Comparison of ENCODE assay signal across 8 cellular contexts in the genomic region with DNA sequence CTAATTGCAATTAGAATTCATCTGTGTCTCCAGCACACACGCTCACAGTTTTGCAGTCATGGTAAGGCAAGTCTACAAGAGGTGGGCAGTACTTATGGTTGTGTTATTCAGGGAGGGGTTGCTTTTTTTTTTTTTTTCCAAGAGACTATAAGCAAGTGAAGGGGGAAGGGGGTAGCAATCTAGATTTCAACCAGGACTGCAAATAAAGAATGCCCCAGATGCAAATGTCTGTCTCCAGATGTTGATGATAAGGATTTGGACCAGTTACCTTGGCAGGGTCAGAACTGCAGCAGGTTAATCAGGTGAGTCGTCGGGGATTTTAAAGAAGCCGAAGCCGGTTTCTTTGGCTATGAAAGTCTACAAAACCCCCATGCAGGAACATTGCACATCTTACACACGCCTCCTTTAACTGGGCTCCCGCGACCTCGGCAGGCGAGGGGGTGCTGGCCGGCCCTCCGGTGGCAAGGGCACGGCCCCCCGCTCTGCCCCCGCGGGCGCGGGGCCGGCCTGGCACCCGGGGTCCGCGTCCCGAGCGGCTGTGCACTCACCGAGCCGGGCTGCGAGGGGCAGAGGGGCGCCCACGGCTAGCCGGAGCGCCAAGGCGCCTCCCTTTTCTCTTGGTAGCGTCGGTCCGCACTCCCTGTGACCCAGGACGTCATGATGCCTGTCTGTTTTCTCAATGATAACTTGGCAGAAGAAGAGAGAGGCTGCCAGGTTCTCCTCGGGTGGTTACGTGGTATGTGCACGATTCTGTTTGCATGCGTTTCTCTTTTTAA.
A peak's percentile ranks its signal among the peaks of the same experiment; 100 is the strongest.
DNase-seq lines count a peak whose midpoint lies in the region; ATAC-seq, FAIRE-seq and TF ChIP-seq lines count a peak whose summit lies in the region.

No MANE protein-coding gene starts in this region.

- no peak overlapping the region for H3K23ac ChIP-seq in H1 (ENCODE audit: insufficient read length)

- peak; percentile 11 for DNase-seq in EH (ENCODE audit: low read depth)
- peak; percentile 49 for DNase-seq in NCI-H510A treated with DMSO at 0.1 percent for 48 hours (lab: John Stamatoyannopoulos, UW)
- DNase-seq in H1 (ENCODE audit: low read depth in 1 of 2, low spot score in 2 of 2): peak in 1 of 2 experiments; percentile 52
- DNase-seq in medulla oblongata (ENCODE audit: extremely low spot score): peak; percentile 69
- DNase-seq in vagina (ENCODE audit: extremely low spot score in 2 of 2): no peak
- no peak for DNase-seq in stimulated activated CD4-positive, alpha-beta T cell treated with anti-CD3 and anti-CD28 coated beads, Interleukin-2, amount 100 ng/mL, for 24 hours

- H3K4me1 ChIP-seq in H1 (replicated peaks in 1 of 4; ENCODE audit: control insufficient read depth in 3 of 4, insufficient read depth in 4 of 4, low read length in 3 of 4) (peaks cover 2 to 9% (median 2%) of the 10 kb centered on the region in 4 experiments; a peak in 5 of 7 replicates), vagina (no peaks in the 10 kb centered on the region)

- intact Hi-C loops in vagina (cut with DNase I): no loop called here

- peaks cover 0 to 1% of the 10 kb centered on the region in 2 experiments for H4K20me1 ChIP-seq in H1 (replicated peaks in 1 of 2; ENCODE audit: control insufficient read depth in 1 of 2, insufficient read depth in 2 of 2, low read length in 2 of 2)

- 1% methylated on average over 39 of the region's 40 CpGs; no CpG with 5 or more reads in 1 of the 2 experiments for WGBS in H1 (ENCODE audit: extremely low coverage in 1 of 2, insufficient coverage in 1 of 2, insufficient read length in 1 of 2, insufficient replicate concordance in 2 of 2, low coverage in 1 of 2, low lambda C conversion rate in 2 of 2, missing lambda C conversion rate in 1 of 2), 2 experiments

- H3K27me3 ChIP-seq in H1 (replicated peaks in 1 of 4; ENCODE audit: control insufficient read depth in 3 of 4, extremely low read depth in 1 of 4, insufficient read depth in 3 of 4, low read length in 3 of 4) (peaks cover 5 to 33% (median 22%) of the 10 kb centered on the region in 4 experiments), vagina (no peaks in the 10 kb centered on the region)

- H3K23me2 ChIP-seq in H1 (ENCODE audit: low read depth, low read length): peaks cover 19% of the 10 kb centered on the region

- no peak overlapping the region for H2BK15ac ChIP-seq in H1 (ENCODE audit: low read length)

- TF ChIP-seq POLR2A in H1 (IDR thresholded peaks at IDR 0.05; ENCODE audit: control extremely low read depth in 1 of 2, low read depth in 2 of 2, low read length in 2 of 2) (no peak), vagina (IDR thresholded peaks at IDR 0.05) (no peak)

- no peak for TF ChIP-seq CTCF in H1 (IDR thresholded peaks at IDR 0.05; ENCODE audit: control extremely low read depth in 1 of 3, insufficient read depth in 1 of 3, low read depth in 1 of 3, low read length in 3 of 3)
- TF ChIP-seq CTCF in vagina (IDR thresholded peaks at IDR 0.05): no peak

- H3K4me3 ChIP-seq in H1 (ENCODE audit: extremely low read depth in 1 of 4, insufficient read depth in 2 of 4, low read depth in 3 of 4, low read length in 4 of 4) (peak overlapping the region; percentile 47 to 76 (median 54)), vagina (peak overlapping the region; percentile 34 to 52)

- TF ChIP-seq EP300 in H1 (IDR thresholded peaks at IDR 0.05; ENCODE audit: borderline replicate concordance in 1 of 2, low read depth in 2 of 2, low read length in 2 of 2): peak in 1 of 2 experiments; percentile 73; a peak in 1 of 3 replicates

- no peak overlapping the region; the same call in 1 of the 2 replicates for H2AFZ ChIP-seq in H1 (ENCODE audit: low read length)

- H3K79me1 ChIP-seq in H1 (ENCODE audit: low read depth, low read length): no peaks in the 10 kb centered on the region

- no peaks in the 10 kb centered on the region for H3K79me2 ChIP-seq in H1 (ENCODE audit: control insufficient read depth in 1 of 2, insufficient read depth in 2 of 2, low read length in 2 of 2)

- H3K36me3 ChIP-seq in H1 (ENCODE audit: control insufficient read depth in 2 of 4, insufficient read depth in 4 of 4, low read length in 3 of 4): no peaks in the 10 kb centered on the region
- H3K36me3 ChIP-seq in vagina: no peaks in the 10 kb centered on the region

- CTCF ChIA-PET in H1 (lab: Charles Lee; ENCODE audit: partially characterized antibody): no interaction called here

- H3K27ac ChIP-seq in H1 (ENCODE audit: low read depth, low read length) (no peak overlapping the region), vagina (no peak overlapping the region)

- no peak overlapping the region for H2BK5ac ChIP-seq in H1 (ENCODE audit: low read depth, low read length)

- H2BK120ac ChIP-seq in H1 (replicated peaks; ENCODE audit: low read depth, low read length): no peak overlapping the region

- H3K9ac ChIP-seq in H1 (replicated peaks in 1 of 4; ENCODE audit: extremely low read depth in 1 of 4, low read depth in 3 of 4, low read length in 3 of 4): no peak overlapping the region; a peak in 1 of 7 replicates

- H3K4me2 ChIP-seq in H1 (ENCODE audit: insufficient read depth in 1 of 2, low read depth in 2 of 2, low read length in 2 of 2): peak overlapping the region; percentile 79 to 96

- POLR2A ChIA-PET in H1 (lab: Charles Lee; ENCODE audit: partially characterized antibody): no interaction called here

- H3K9me3 ChIP-seq in H1 (ENCODE audit: insufficient read depth in 2 of 2, low read depth in 1 of 2, low read length in 1 of 2): no peaks in the 10 kb centered on the region
- no peaks in the 10 kb centered on the region for H3K9me3 ChIP-seq in vagina

- H3K4ac ChIP-seq in H1 (replicated peaks; ENCODE audit: insufficient read length, low read depth, low read length): no peak overlapping the region

- ATAC-seq in GM19463 (IDR thresholded peaks at IDR 0.05; ENCODE audit: unreplicated experiment) (no peak), HG02938 (IDR thresholded peaks at IDR 0.05; ENCODE audit: unreplicated experiment) (no peak)

- no peak overlapping the region for H4K91ac ChIP-seq in H1 (replicated peaks; ENCODE audit: insufficient read length, low read length)

- no peak overlapping the region for H3K18ac ChIP-seq in H1 (ENCODE audit: extremely low read depth, low read length)

- TF ChIP-seq RAD21 in H1 (IDR thresholded peaks at IDR 0.05 in 1 of 2, conservative IDR thresholded peaks at IDR 0.05 in 1 of 2; ENCODE audit: low read depth in 2 of 2, low read length in 2 of 2): no peak

- no peak overlapping the region for H4K5ac ChIP-seq in H1 (ENCODE audit: insufficient read length, low read depth, low read length)

- no peak overlapping the region for H2BK20ac ChIP-seq in H1 (ENCODE audit: low read length)

- FAIRE-seq in H1 (lab: Jason Lieb, UNC): no peak

- no peak overlapping the region for H4K8ac ChIP-seq in H1 (ENCODE audit: extremely low read depth, insufficient read depth, low read length)

- no peak overlapping the region for H2BK12ac ChIP-seq in H1 (ENCODE audit: low read depth, low read length)

- no peak overlapping the region for H3K56ac ChIP-seq in H1 (replicated peaks; ENCODE audit: insufficient read length, low read depth, low read length)

- H2AK5ac ChIP-seq in H1 (ENCODE audit: low read depth, low read length): no peak overlapping the region

- H3K14ac ChIP-seq in H1 (ENCODE audit: insufficient read length): no peak overlapping the region

TF ChIP-seq in H1, 55 proteins besides CTCF, POLR2A, EP300 and RAD21 (continues in another document):
- no peak for TF ChIP-seq ASH2L (IDR thresholded peaks at IDR 0.05; ENCODE audit: low read length)
- no peak for TF ChIP-seq SIX5 (IDR thresholded peaks at IDR 0.05; ENCODE audit: low read depth, low read length)
- TF ChIP-seq SRF (IDR thresholded peaks at IDR 0.05; ENCODE audit: low read depth, low read length): no peak
- no peak for TF ChIP-seq EGR1 (IDR thresholded peaks at IDR 0.05; ENCODE audit: borderline replicate concordance, low read depth, low read length)
- TF ChIP-seq HDAC6 (IDR thresholded peaks at IDR 0.05; ENCODE audit: low read depth, low read length): no peak
- no peak for TF ChIP-seq CHD2 (IDR thresholded peaks at IDR 0.05; ENCODE audit: low read length)
- TF ChIP-seq POLR2AphosphoS5 (IDR thresholded peaks at IDR 0.05; ENCODE audit: low read depth, low read length): no peak
- TF ChIP-seq TAF7 (optimal IDR thresholded peaks at IDR 0.05; ENCODE audit: borderline replicate concordance, low read depth, low read length): no peak
- no peak for TF ChIP-seq HDAC2 (IDR thresholded peaks at IDR 0.05; ENCODE audit: borderline replicate concordance in 1 of 2, low read depth in 2 of 2, low read length in 2 of 2)
- no peak for TF ChIP-seq TBP (IDR thresholded peaks at IDR 0.05; ENCODE audit: low read depth, low read length)
- no peak for TF ChIP-seq GTF2F1 (IDR thresholded peaks at IDR 0.05; ENCODE audit: borderline replicate concordance, low read depth, low read length)
- TF ChIP-seq CEBPB (IDR thresholded peaks at IDR 0.05; ENCODE audit: low read depth, low read length): no peak
- TF ChIP-seq, protein P1, sequence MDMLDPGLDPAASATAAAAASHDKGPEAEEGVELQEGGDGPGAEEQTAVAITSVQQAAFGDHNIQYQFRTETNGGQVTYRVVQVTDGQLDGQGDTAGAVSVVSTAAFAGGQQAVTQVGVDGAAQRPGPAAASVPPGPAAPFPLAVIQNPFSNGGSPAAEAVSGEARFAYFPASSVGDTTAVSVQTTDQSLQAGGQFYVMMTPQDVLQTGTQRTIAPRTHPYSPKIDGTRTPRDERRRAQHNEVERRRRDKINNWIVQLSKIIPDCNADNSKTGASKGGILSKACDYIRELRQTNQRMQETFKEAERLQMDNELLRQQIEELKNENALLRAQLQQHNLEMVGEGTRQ (IDR thresholded peaks at IDR 0.05; ENCODE audit: low read length): no peak
- TF ChIP-seq E2F6 (IDR thresholded peaks at IDR 0.05): no peak
- peak; percentile 12 for TF ChIP-seq EZH2 (IDR thresholded peaks at IDR 0.05; ENCODE audit: low read depth, low read length, severe bottlenecking)
- no peak for TF ChIP-seq TEAD4 (IDR thresholded peaks at IDR 0.05; ENCODE audit: low read depth, low read length)
- TF ChIP-seq ATF3 (IDR thresholded peaks at IDR 0.05; ENCODE audit: insufficient read depth, low read depth, low read length): no peak
- TF ChIP-seq CREB1 (IDR thresholded peaks at IDR 0.05): 0 out of 2 replicates have a peak, but pooled peaks have one; percentile 40
- peak; percentile 47; the same call in 1 of the 2 replicates for TF ChIP-seq SUZ12 (IDR thresholded peaks at IDR 0.05; ENCODE audit: low read length)

Comparison
In these comparisons a context has a peak if more than half of its experiments do, and no peak if none do; other contexts are left out.
1. DNase-seq: peak in EH (single experiment), NCI-H510A treated with DMSO at 0.1 percent for 48 hours (single experiment) and medulla oblongata (single experiment); none in vagina (0 of 2) and stimulated activated CD4-positive, alpha-beta T cell treated with anti-CD3 and anti-CD28 coated beads, Interleukin-2, amount 100 ng/mL, for 24 hours (0 of 2).